Comparison of ENCODE assay signal across 9 cellular contexts in genomic region chr10:75405201-75406143, GRCh38. TPM values are rescaled to one million over a fixed set of nuclear protein-coding genes. Genes with fewer than 3 reads are reported as not detected.
DNase-seq lines count a peak whose midpoint lies in the region; ATAC-seq and TF ChIP-seq lines count a peak whose summit lies in the region.
"Had no signal": no experiment of that assay in that cellular context is flagged by ENCODE, and none has a peak within 500 bp of the region (broad histone marks: within the 10 kb centered on the region; RNA-seq: fewer than 3 reads in every experiment).

No MANE protein-coding gene starts in this region.

- H3K4me1 Mint-ChIP-seq in glutamatergic neuron (ENCODE audit: low read depth, unreplicated experiment) (peaks cover 12% of the 10 kb centered on the region), progenitor cell of endocrine pancreas (ENCODE audit: low read depth) (peaks cover 30% of the 10 kb centered on the region)

- BruUV-seq in PC-9 (replicated peaks; lab: Mats Ljungman, UMichigan), result no TSS peak

- peak overlapping the region; percentile 84 for H2AFZ ChIP-seq in PC-9

- TF ChIP-seq CTCF in PC-9 (conservative IDR thresholded peaks at IDR 0.05) (no peak), glutamatergic neuron (IDR thresholded peaks at IDR 0.05; ENCODE audit: partially characterized antibody, unreplicated experiment) (no peak), progenitor cell of endocrine pancreas (IDR thresholded peaks at IDR 0.05; ENCODE audit: unreplicated experiment) (no peak)

- peak; percentile 12 to 42 for DNase-seq in HAP-1 (ENCODE audit: low spot score in 2 of 2)
- peak in 1 of 2 experiments; percentile 52 for DNase-seq in PC-9
- no peak for DNase-seq in glutamatergic neuron
- DNase-seq in progenitor cell of endocrine pancreas (ENCODE audit: low spot score, unreplicated experiment), result peak; percentile 59
- no peak for DNase-seq in 8988T
- DNase-seq: activated effector memory CD4-positive, alpha-beta T cell treated with Interleukin-2 at 50 U/mL for 16 hours had no signal

- peaks cover 12% of the 10 kb centered on the region; the same call in 1 of the 2 replicates for H3K4me1 ChIP-seq in HAP-1
- peaks cover 14% of the 10 kb centered on the region for H3K4me1 ChIP-seq in PC-9 (replicated peaks; ENCODE audit: insufficient read depth)

- no peak overlapping the region for H3K27ac Mint-ChIP-seq in glutamatergic neuron (ENCODE audit: unreplicated experiment)
- H3K27ac Mint-ChIP-seq in progenitor cell of endocrine pancreas, result peak overlapping the region; percentile 95

- H3K9me3 Mint-ChIP-seq in glutamatergic neuron (ENCODE audit: unreplicated experiment), result peaks cover 19% of the 10 kb centered on the region
- H3K9me3 Mint-ChIP-seq in progenitor cell of endocrine pancreas (ENCODE audit: low read depth), result no peaks in the 10 kb centered on the region

- in situ Hi-C loops in HAP-1 (cut with MboI; ENCODE audit: low sequenced_read_pairs), result no loop called here

- H3K4me3 ChIP-seq in HAP-1 (no peak overlapping the region), PC-9 (peak overlapping the region; percentile 84)

- H3K27me3 ChIP-seq in HAP-1 (ENCODE audit: low read depth) (peaks cover 8% of the 10 kb centered on the region), PC-9 (ENCODE audit: insufficient read depth, low read depth) (no peaks in the 10 kb centered on the region)

- peaks cover 28% of the 10 kb centered on the region for H3K27me3 Mint-ChIP-seq in glutamatergic neuron (ENCODE audit: unreplicated experiment)
- peaks cover 19% of the 10 kb centered on the region for H3K27me3 Mint-ChIP-seq in progenitor cell of endocrine pancreas

- intact Hi-C loops in PC-9 (cut with micrococcal nuclease; ENCODE audit: unreplicated experiment), result loop anchor here (10.0 kb wide), 2 partner anchors 519 to 1709 kb away; no protein-coding TSS in a partner anchor

- no peaks in the 10 kb centered on the region for H3K9me2 ChIP-seq in PC-9 (ENCODE audit: insufficient read depth)

- ATAC-seq in HG02840 (IDR thresholded peaks at IDR 0.05; ENCODE audit: low FRiP score, unreplicated experiment), result no peak
- ATAC-seq in GM18907 (IDR thresholded peaks at IDR 0.05; ENCODE audit: unreplicated experiment), result no peak
- no peak for ATAC-seq in HG03571 (IDR thresholded peaks at IDR 0.05; ENCODE audit: unreplicated experiment)

- POLR2A ChIA-PET in PC-9 (lab: Charles Lee; ENCODE audit: unreplicated experiment), result no interaction called here

- H3K36me3 ChIP-seq in HAP-1 (replicated peaks) (no peaks in the 10 kb centered on the region), PC-9 (ENCODE audit: low read depth) (peaks cover 5% of the 10 kb centered on the region; the same call in 1 of the 2 replicates)

- H3K36me3 Mint-ChIP-seq in glutamatergic neuron (ENCODE audit: unreplicated experiment), result no peaks in the 10 kb centered on the region
- H3K36me3 Mint-ChIP-seq in progenitor cell of endocrine pancreas (ENCODE audit: insufficient read depth), result peaks cover under 1% of the 10 kb centered on the region

- H3F3A ChIP-seq in PC-9 (ENCODE audit: insufficient read depth, low read depth), result peaks cover 31% of the 10 kb centered on the region

- H3K27ac ChIP-seq in PC-9, result peak overlapping the region; percentile 90

- H3K9me3 ChIP-seq in HAP-1 (no peaks in the 10 kb centered on the region), PC-9 (ENCODE audit: insufficient read depth, low read depth) (no peaks in the 10 kb centered on the region)

- H4K20me1 ChIP-seq in PC-9 (ENCODE audit: insufficient read depth), result peaks cover under 1% of the 10 kb centered on the region; the same call in 1 of the 2 replicates

- H3K4me3 Mint-ChIP-seq in glutamatergic neuron (ENCODE audit: unreplicated experiment) (peak overlapping the region; percentile 85), progenitor cell of endocrine pancreas (ENCODE audit: low read depth) (peak overlapping the region; percentile 97)

- peaks cover 70% of the 10 kb centered on the region for H3K79me2 ChIP-seq in PC-9 (ENCODE audit: low read depth)

- H3K4me2 ChIP-seq in PC-9, result peak overlapping the region; percentile 88

- CTCF ChIA-PET in PC-9 (lab: Charles Lee), result interaction anchor here (0.6 kb wide), 1 partner anchor 623 kb away, joined by 3 read pairs; no protein-coding TSS in a partner anchor

RNA-seq across cellular contexts. Expression of gene ZNF503, which starts 3.9 kb away (rescaled TPM):
- total RNA-seq in PC-9 (2021), result 1.4 and 1.5 TPM in 2 replicates
- 5.6 TPM for total RNA-seq in glutamatergic neuron (ENCODE audit: unreplicated experiment)
- 31.7 and 33.7 TPM in 2 replicates for total RNA-seq in progenitor cell of endocrine pancreas

RNA-seq across cellular contexts. Expression of gene LRMDA, which starts 26.0 kb away (rescaled TPM):
- not detected in 2 replicates for total RNA-seq in PC-9 (2021)
- total RNA-seq in glutamatergic neuron (ENCODE audit: unreplicated experiment), result 2.1 TPM
- total RNA-seq in progenitor cell of endocrine pancreas, result 6.5 and 9.7 TPM in 2 replicates

Comparison
In these comparisons a context has a peak if more than half of its experiments do, and no peak if none do; other contexts are left out.
1. DNase-seq: peak in HAP-1 (2 of 2) and progenitor cell of endocrine pancreas (single experiment); none in glutamatergic neuron (single experiment) and 8988T (single experiment).